In genomic region chr15:101517504-101517903, GRCh38 we compare ENCODE assay signal across 25 cellular contexts.
"Had no signal": no experiment of that assay in that cellular context is flagged by ENCODE, and none has a peak within 500 bp of the region (broad histone marks: within the 10 kb centered on the region; RNA-seq: fewer than 3 reads in every experiment).

No MANE protein-coding gene starts in this region.

- ATAC-seq: effector memory CD8-positive, alpha-beta T cell; esophagus mucosa; foreskin keratinocyte; gastrocnemius medialis; gastroesophageal sphincter; heart left ventricle; heart right ventricle had no signal

- H3K9me3 ChIP-seq: colonic mucosa, gastrocnemius medialis had no signal

- H3K27me3 ChIP-seq: colonic mucosa, gastrocnemius medialis had no signal

- H3K36me3 ChIP-seq: colonic mucosa, esophagus muscularis mucosa, esophagus squamous epithelium, gastroesophageal sphincter, heart left ventricle, heart right ventricle had no signal

- H3K4me3 ChIP-seq: colonic mucosa, coronary artery, dorsolateral prefrontal cortex, esophagus muscularis mucosa, esophagus squamous epithelium, gastrocnemius medialis, gastroesophageal sphincter, heart left ventricle, heart right ventricle had no signal

- DNase-seq: colonic mucosa; cortex of kidney; dermis blood vessel endothelial cell; dorsolateral prefrontal cortex; effector CD4-positive, alpha-beta T cell; effector CD8-positive, alpha-beta T cell; effector memory CD4-positive, alpha-beta T cell; effector memory CD8-positive, alpha-beta T cell; endodermal cell; esophagus squamous epithelium; foreskin fibroblast; foreskin keratinocyte; foreskin melanocyte; gastrocnemius medialis; glutamatergic neuron; heart left ventricle; heart right ventricle; hippocampal formation had no signal

- H3K4me1 ChIP-seq: esophagus muscularis mucosa, esophagus squamous epithelium, gastroesophageal sphincter had no signal

- H3K27ac ChIP-seq: colonic mucosa, coronary artery, dorsolateral prefrontal cortex, epithelial cell of prostate, esophagus muscularis mucosa, esophagus squamous epithelium, foreskin keratinocyte, gastrocnemius medialis, gastroesophageal sphincter, heart left ventricle, heart right ventricle had no signal

- FAIRE-seq: endometrium, endothelial cell of umbilical vein had no signal
